20 cellular contexts compared by ENCODE assay signal in the genomic region with DNA sequence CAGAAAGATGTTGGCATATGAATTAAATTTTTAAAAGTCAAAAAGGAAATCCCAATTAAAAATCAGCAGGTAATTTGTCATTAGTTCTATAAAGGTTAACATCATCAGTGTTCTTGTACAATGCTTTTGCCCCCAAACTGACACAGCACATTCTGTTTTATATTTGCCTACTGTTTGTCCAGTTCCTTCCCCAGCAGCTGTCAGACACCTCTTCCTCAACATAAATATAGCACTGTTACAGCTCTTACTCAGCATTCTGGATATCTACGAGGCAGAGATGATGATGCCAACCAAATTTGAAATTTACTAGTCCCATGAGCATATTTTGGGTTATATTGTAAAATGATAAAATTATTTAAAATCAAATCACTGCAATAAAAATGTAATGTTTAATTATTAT.
DNase-seq lines count a peak whose midpoint lies in the region; ATAC-seq, FAIRE-seq and TF ChIP-seq lines count a peak whose summit lies in the region.
"Had no signal": no experiment of that assay in that cellular context is flagged by ENCODE, and none has a peak within 500 bp of the region (broad histone marks: within the 10 kb centered on the region; RNA-seq: fewer than 3 reads in every experiment).

No MANE protein-coding gene starts in this region.

- RAD21 ChIA-PET in GM12878 (lab: Charles Lee; ENCODE audit: unreplicated experiment), result no interaction called here

- intact Hi-C loops in heart left ventricle (cut with DNase I) (no loop called here), left cardiac atrium (cut with DNase I) (no loop called here), GM12878 (cut with micrococcal nuclease; ENCODE audit: unreplicated experiment) (no loop called here)

- H3K36me3 ChIP-seq in heart left ventricle, result no peaks in the 10 kb centered on the region
- no peaks in the 10 kb centered on the region for H3K36me3 ChIP-seq in GM12878 (ENCODE audit: control insufficient read depth in 2 of 2, insufficient read depth in 2 of 2, low read length in 1 of 2)
- H3K36me3 ChIP-seq: HAP-1 had no signal

- in situ Hi-C loops in GM12878 (cut with MboI), result no loop called here

- H3K27me3 ChIP-seq in heart left ventricle (no peaks in the 10 kb centered on the region), GM12878 (replicated peaks in 1 of 2; ENCODE audit: control insufficient read depth in 2 of 2, insufficient read depth in 2 of 2, low read length in 1 of 2) (no peaks in the 10 kb centered on the region)

- H3K27ac ChIP-seq in heart left ventricle (no peak overlapping the region), GM12878 (ENCODE audit: control insufficient read depth, insufficient read depth) (no peak overlapping the region)

- H3K9ac ChIP-seq in GM12878 (ENCODE audit: control insufficient read depth, insufficient read depth, low read length), result no peak overlapping the region

- 17 to 32% (median 29%) methylated on average over 1 of the region's 1 CpG for WGBS in heart left ventricle, 4 donors
- WGBS in GM12878 (ENCODE audit: insufficient coverage, insufficient replicate concordance, low lambda C conversion rate, missing lambda C conversion rate), result 3% methylated on average over 1 of the region's 1 CpG

- DNase-seq in heart left ventricle, result no peak
- no peak for DNase-seq in left cardiac atrium
- peak; percentile 87 for DNase-seq in NCI-H69 (lab: John Stamatoyannopoulos, UW)
- DNase-seq in GM12878 (ENCODE audit: low read depth, low spot score), result no peak
- peak; percentile 35 for DNase-seq in pons (ENCODE audit: low spot score)
- no peak for DNase-seq in NCI-H446 treated with DMSO at 0.1 percent for 48 hours (lab: John Stamatoyannopoulos, UW)
- DNase-seq in urothelium cell line (ENCODE audit: low spot score), result no peak
- DNase-seq in stimulated activated CD4-positive, alpha-beta T cell treated with anti-CD3 and anti-CD28 coated beads, Interleukin-4, amount 100 ng/mL, for 4 hours, result no peak
- DNase-seq: C1 segment of cervical spinal cord; Calu3; CD4-positive, alpha-beta T cell; DMS 273 treated with DMSO at 0.1 percent for 48 hours; DMS79 had no signal

- no peak for TF ChIP-seq POLR2A in heart left ventricle (IDR thresholded peaks at IDR 0.05)
- TF ChIP-seq POLR2A in GM12878 (IDR thresholded peaks at IDR 0.05; ENCODE audit: low read depth, low read length), result no peak

- no TSS peak for BruUV-seq in GM12878 (replicated peaks; lab: Mats Ljungman, UMichigan)

- H3K9me3 ChIP-seq in heart left ventricle (no peaks in the 10 kb centered on the region), GM12878 (replicated peaks; ENCODE audit: control insufficient read depth, insufficient read depth, low read length) (no peaks in the 10 kb centered on the region)
- H3K9me3 ChIP-seq: HAP-1 had no signal

- SMC1A ChIA-PET in GM12878 (lab: Charles Lee; ENCODE audit: uncharacterized antibody, unreplicated experiment), result interaction anchor here (1.1 kb wide), 1 partner anchor 37 kb away, joined by 4 read pairs; no protein-coding TSS in a partner anchor

- H3K79me2 ChIP-seq in GM12878 (ENCODE audit: control insufficient read depth, insufficient read depth, low read length), result no peaks in the 10 kb centered on the region

- H3K4me3 ChIP-seq in heart left ventricle, result no peak overlapping the region
- H3K4me3 ChIP-seq in GM12878, result no peak overlapping the region
- H3K4me3 ChIP-seq: HAP-1 had no signal

- no peak overlapping the region for H2AFZ ChIP-seq in GM12878 (ENCODE audit: control insufficient read depth, low read depth, low read length)

- FAIRE-seq in GM12878 (lab: Jason Lieb, UNC) (no peak), urothelium cell line (lab: Jason Lieb, UNC) (no peak)
- FAIRE-seq: A204.1, GM12892, GM19239, H1, HepG2, HTR-8/SVneo had no signal

- ATAC-seq in heart left ventricle (peak in 3 of 4 donors; percentile 60 to 64 (median 63)), left cardiac atrium (no peak), GM12878 (peak; percentile 17; the same call in 1 of the 3 replicates)
- ATAC-seq: HepG2 had no signal

- TF ChIP-seq RAD21 in GM12878 (IDR thresholded peaks at IDR 0.05; ENCODE audit: insufficient read depth, low read depth, low read length), result no peak

- CTCF ChIA-PET in GM12878 (lab: Yijun Ruan, JAX), result no interaction called here

- POLR2A ChIA-PET in GM12878 (lab: Charles Lee), result no interaction called here

- no peak for TF ChIP-seq EP300 in GM12878 (IDR thresholded peaks at IDR 0.05; ENCODE audit: borderline replicate concordance in 1 of 2, control insufficient read depth in 1 of 2, low read depth in 2 of 2, low read length in 2 of 2)

- H3K4me1 ChIP-seq in heart left ventricle, result peaks cover 0 to 11% (median 0%) of the 10 kb centered on the region in 12 donors
- peaks cover 6% of the 10 kb centered on the region; the same call in 1 of the 2 replicates for H3K4me1 ChIP-seq in GM12878 (ENCODE audit: control insufficient read depth, insufficient read depth, low read length)
- H3K4me1 ChIP-seq: HAP-1 had no signal

- no peaks in the 10 kb centered on the region for H4K20me1 ChIP-seq in GM12878 (ENCODE audit: control insufficient read depth, insufficient read depth)

- TF ChIP-seq CTCF in heart left ventricle (IDR thresholded peaks at IDR 0.05) (no peak), GM12878 (IDR thresholded peaks at IDR 0.05 in 2 of 3, conservative IDR thresholded peaks at IDR 0.05 in 1 of 3; ENCODE audit: control insufficient read depth in 2 of 3, extremely low read depth in 1 of 3, insufficient read depth in 1 of 3, low read depth in 3 of 3, low read length in 3 of 3) (no peak)

- no peak overlapping the region for H3K4me2 ChIP-seq in GM12878 (ENCODE audit: control insufficient read depth, insufficient read depth)

TF ChIP-seq in GM12878, 131 proteins besides CTCF, POLR2A, EP300 and RAD21 (continues in another document):
- TF ChIP-seq, protein P1, sequence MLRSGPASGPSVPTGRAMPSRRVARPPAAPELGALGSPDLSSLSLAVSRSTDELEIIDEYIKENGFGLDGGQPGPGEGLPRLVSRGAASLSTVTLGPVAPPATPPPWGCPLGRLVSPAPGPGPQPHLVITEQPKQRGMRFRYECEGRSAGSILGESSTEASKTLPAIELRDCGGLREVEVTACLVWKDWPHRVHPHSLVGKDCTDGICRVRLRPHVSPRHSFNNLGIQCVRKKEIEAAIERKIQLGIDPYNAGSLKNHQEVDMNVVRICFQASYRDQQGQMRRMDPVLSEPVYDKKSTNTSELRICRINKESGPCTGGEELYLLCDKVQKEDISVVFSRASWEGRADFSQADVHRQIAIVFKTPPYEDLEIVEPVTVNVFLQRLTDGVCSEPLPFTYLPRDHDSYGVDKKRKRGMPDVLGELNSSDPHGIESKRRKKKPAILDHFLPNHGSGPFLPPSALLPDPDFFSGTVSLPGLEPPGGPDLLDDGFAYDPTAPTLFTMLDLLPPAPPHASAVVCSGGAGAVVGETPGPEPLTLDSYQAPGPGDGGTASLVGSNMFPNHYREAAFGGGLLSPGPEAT (IDR thresholded peaks at IDR 0.05; ENCODE audit: low read depth), result no peak
- TF ChIP-seq IRF4 (IDR thresholded peaks at IDR 0.05; ENCODE audit: low read depth, low read length) (no peak), ZNF384 (IDR thresholded peaks at IDR 0.05; ENCODE audit: borderline replicate concordance, low read depth, low read length) (no peak)
- TF ChIP-seq, protein P2, sequence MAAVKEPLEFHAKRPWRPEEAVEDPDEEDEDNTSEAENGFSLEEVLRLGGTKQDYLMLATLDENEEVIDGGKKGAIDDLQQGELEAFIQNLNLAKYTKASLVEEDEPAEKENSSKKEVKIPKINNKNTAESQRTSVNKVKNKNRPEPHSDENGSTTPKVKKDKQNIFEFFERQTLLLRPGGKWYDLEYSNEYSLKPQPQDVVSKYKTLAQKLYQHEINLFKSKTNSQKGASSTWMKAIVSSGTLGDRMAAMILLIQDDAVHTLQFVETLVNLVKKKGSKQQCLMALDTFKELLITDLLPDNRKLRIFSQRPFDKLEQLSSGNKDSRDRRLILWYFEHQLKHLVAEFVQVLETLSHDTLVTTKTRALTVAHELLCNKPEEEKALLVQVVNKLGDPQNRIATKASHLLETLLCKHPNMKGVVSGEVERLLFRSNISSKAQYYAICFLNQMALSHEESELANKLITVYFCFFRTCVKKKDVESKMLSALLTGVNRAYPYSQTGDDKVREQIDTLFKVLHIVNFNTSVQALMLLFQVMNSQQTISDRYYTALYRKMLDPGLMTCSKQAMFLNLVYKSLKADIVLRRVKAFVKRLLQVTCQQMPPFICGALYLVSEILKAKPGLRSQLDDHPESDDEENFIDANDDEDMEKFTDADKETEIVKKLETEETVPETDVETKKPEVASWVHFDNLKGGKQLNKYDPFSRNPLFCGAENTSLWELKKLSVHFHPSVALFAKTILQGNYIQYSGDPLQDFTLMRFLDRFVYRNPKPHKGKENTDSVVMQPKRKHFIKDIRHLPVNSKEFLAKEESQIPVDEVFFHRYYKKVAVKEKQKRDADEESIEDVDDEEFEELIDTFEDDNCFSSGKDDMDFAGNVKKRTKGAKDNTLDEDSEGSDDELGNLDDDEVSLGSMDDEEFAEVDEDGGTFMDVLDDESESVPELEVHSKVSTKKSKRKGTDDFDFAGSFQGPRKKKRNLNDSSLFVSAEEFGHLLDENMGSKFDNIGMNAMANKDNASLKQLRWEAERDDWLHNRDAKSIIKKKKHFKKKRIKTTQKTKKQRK (IDR thresholded peaks at IDR 0.05; ENCODE audit: low read depth, low read length), result no peak
- TF ChIP-seq, protein P3, sequence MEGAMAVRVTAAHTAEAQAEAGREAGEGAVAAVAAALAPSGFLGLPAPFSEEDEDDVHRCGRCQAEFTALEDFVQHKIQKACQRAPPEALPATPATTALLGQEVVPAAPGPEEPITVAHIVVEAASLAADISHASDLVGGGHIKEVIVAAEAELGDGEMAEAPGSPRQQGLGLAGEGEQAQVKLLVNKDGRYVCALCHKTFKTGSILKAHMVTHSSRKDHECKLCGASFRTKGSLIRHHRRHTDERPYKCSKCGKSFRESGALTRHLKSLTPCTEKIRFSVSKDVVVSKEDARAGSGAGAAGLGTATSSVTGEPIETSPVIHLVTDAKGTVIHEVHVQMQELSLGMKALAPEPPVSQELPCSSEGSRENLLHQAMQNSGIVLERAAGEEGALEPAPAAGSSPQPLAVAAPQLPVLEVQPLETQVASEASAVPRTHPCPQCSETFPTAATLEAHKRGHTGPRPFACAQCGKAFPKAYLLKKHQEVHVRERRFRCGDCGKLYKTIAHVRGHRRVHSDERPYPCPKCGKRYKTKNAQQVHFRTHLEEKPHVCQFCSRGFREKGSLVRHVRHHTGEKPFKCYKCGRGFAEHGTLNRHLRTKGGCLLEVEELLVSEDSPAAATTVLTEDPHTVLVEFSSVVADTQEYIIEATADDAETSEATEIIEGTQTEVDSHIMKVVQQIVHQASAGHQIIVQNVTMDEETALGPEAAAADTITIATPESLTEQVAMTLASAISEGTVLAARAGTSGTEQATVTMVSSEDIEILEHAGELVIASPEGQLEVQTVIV (IDR thresholded peaks at IDR 0.05; ENCODE audit: borderline replicate concordance, partially characterized antibody), result no peak

Comparison
In these comparisons a context has a peak if more than half of its experiments do, and no peak if none do; other contexts are left out.
1. ATAC-seq: peak in heart left ventricle (3 of 4) and GM12878 (single experiment); none in left cardiac atrium (0 of 2).
2. DNase-seq: peak in NCI-H69 (single experiment) and pons (single experiment); none in heart left ventricle (0 of 5), left cardiac atrium (single experiment), GM12878 (single experiment), NCI-H446 treated with DMSO at 0.1 percent for 48 hours (single experiment), urothelium cell line (single experiment) and stimulated activated CD4-positive, alpha-beta T cell treated with anti-CD3 and anti-CD28 coated beads, Interleukin-4, amount 100 ng/mL, for 4 hours (0 of 2).